In the genomic region with DNA sequence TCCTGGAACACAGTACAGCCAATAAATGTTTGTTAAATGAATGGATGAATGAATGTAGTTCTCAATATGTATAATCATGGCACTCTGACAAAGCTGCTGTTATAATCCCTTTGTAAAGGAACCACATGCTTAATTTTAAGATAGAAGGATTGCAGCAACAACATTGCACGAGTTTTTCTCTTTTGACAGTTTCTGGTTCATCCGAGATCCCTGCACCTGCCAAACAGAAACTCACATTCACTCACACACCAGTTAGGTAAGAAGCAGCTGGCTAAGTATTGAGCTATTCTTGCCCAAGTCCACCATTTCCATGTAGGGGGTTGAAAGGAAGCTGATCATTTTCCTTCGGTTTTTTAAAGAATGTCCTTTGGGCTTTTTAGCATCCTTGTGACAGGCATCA, we compare ENCODE assay signal across 17 cellular contexts.
DNase-seq lines count a peak whose midpoint lies in the region; ATAC-seq and TF ChIP-seq lines count a peak whose summit lies in the region.
"Had no signal": no experiment of that assay in that cellular context is flagged by ENCODE, and none has a peak within 500 bp of the region (broad histone marks: within the 10 kb centered on the region; RNA-seq: fewer than 3 reads in every experiment).

No MANE protein-coding gene starts in this region.

- DNase-seq in caudate nucleus (lab: John Stamatoyannopoulos, UW) (no peak), omental fat pad (ENCODE audit: low spot score) (no peak), tibial artery (no peak), WERI-Rb-1 (no peak), type B pancreatic cell (ENCODE audit: extremely low spot score, unreplicated experiment) (no peak), NCI-H524 treated with DMSO at 0.1 percent for 48 hours (lab: John Stamatoyannopoulos, UW) (no peak)
- DNase-seq: activated CD4-positive, CD25-positive, alpha-beta regulatory T cell; activated CD8-positive, alpha-beta T cell treated with anti-CD3 and anti-CD28 coated beads, Interleukin-2, amount 10 ng/mL, durations not matched to agents 7 days and 5 days; activated T-cell treated with anti-CD3 and anti-CD28 coated beads, Interleukin-2, amount 50 U/mL, for 48 hours; HCEC 1CT; MG63; naive thymus-derived CD8-positive, alpha-beta T cell; NCI-H1694 treated with DMSO at 0.1 percent for 48 hours; NCI-H446 had no signal

- H3K9me3 ChIP-seq in tibial artery: no peaks in the 10 kb centered on the region
- H3K9me3 ChIP-seq in WERI-Rb-1 (ENCODE audit: severe bottlenecking): no peaks in the 10 kb centered on the region
- H3K9me3 ChIP-seq: MG63 had no signal

- no peaks in the 10 kb centered on the region for H3K36me3 Mint-ChIP-seq in type B pancreatic cell
- H3K36me3 Mint-ChIP-seq: activated naive CD4-positive, alpha-beta T cell treated with anti-CD3 and anti-CD28 coated beads, Interleukin-2, amount 50 U/mL, for 24 hours; naive thymus-derived CD8-positive, alpha-beta T cell had no signal

- H3K27me3 ChIP-seq in tibial artery (no peaks in the 10 kb centered on the region), WERI-Rb-1 (ENCODE audit: insufficient read depth, low read depth, severe bottlenecking) (no peaks in the 10 kb centered on the region)
- H3K27me3 ChIP-seq: MG63 had no signal

- H3K27ac ChIP-seq in VCaP (peak overlapping the region; percentile 30; the same call in 1 of the 2 replicates), caudate nucleus (ENCODE audit: low read depth, low read length) (peak overlapping the region; percentile 19), tibial artery (peak overlapping the region; percentile 75 to 81), WERI-Rb-1 (no peak overlapping the region)

- H3K27me3 Mint-ChIP-seq in type B pancreatic cell: no peaks in the 10 kb centered on the region

- TF ChIP-seq CTCF in VCaP (conservative IDR thresholded peaks at IDR 0.05) (no peak), omental fat pad (IDR thresholded peaks at IDR 0.05) (no peak), tibial artery (IDR thresholded peaks at IDR 0.05) (no peak), WERI-Rb-1 (IDR thresholded peaks at IDR 0.05; ENCODE audit: low read depth, low read length) (no peak), type B pancreatic cell (conservative IDR thresholded peaks at IDR 0.05) (no peak)

- H3K4me1 ChIP-seq in tibial artery: peaks cover 0 to 42% (median 27%) of the 10 kb centered on the region in 4 donors

- intact Hi-C loops in tibial artery (cut with DNase I; ENCODE audit: low total_unique reads): no loop called here

- no peaks in the 10 kb centered on the region for H3K9me3 Mint-ChIP-seq in type B pancreatic cell
- H3K9me3 Mint-ChIP-seq: activated naive CD4-positive, alpha-beta T cell treated with anti-CD3 and anti-CD28 coated beads, Interleukin-2, amount 50 U/mL, for 24 hours; naive thymus-derived CD8-positive, alpha-beta T cell had no signal

- no peaks in the 10 kb centered on the region for H3K4me1 Mint-ChIP-seq in type B pancreatic cell (ENCODE audit: unreplicated experiment)
- H3K4me1 Mint-ChIP-seq: activated naive CD4-positive, alpha-beta T cell treated with anti-CD3 and anti-CD28 coated beads, Interleukin-2, amount 50 U/mL, for 24 hours; B cell; naive thymus-derived CD8-positive, alpha-beta T cell had no signal

- no peak overlapping the region for H3K27ac Mint-ChIP-seq in type B pancreatic cell
- H3K27ac Mint-ChIP-seq: activated CD8-positive, alpha-beta T cell treated with anti-CD3 and anti-CD28 coated beads, Interleukin-2, amount 10 ng/mL, durations not matched to agents 7 days and 5 days; activated naive CD4-positive, alpha-beta T cell treated with anti-CD3 and anti-CD28 coated beads, Interleukin-2, amount 50 U/mL, for 24 hours; B cell; naive thymus-derived CD8-positive, alpha-beta T cell had no signal

- no peak overlapping the region for H3K4me3 Mint-ChIP-seq in type B pancreatic cell
- H3K4me3 Mint-ChIP-seq: activated CD8-positive, alpha-beta T cell treated with anti-CD3 and anti-CD28 coated beads, Interleukin-2, amount 10 ng/mL, durations not matched to agents 7 days and 5 days; activated naive CD4-positive, alpha-beta T cell treated with anti-CD3 and anti-CD28 coated beads, Interleukin-2, amount 50 U/mL, for 24 hours; B cell; naive thymus-derived CD8-positive, alpha-beta T cell had no signal

- no peaks in the 10 kb centered on the region for H3K36me3 ChIP-seq in tibial artery
- H3K36me3 ChIP-seq in WERI-Rb-1: no peaks in the 10 kb centered on the region
- H3K36me3 ChIP-seq: MG63 had no signal

- ATAC-seq in omental fat pad (ENCODE audit: low FRiP score): peak; percentile 39
- ATAC-seq: activated CD8-positive, alpha-beta T cell treated with anti-CD3 and anti-CD28 coated beads, Interleukin-2, amount 10 ng/mL, durations not matched to agents 7 days and 5 days; naive thymus-derived CD8-positive, alpha-beta T cell had no signal

- H3K4me3 ChIP-seq in tibial artery (no peak overlapping the region), WERI-Rb-1 (ENCODE audit: low read depth, low read length) (no peak overlapping the region)
- H3K4me3 ChIP-seq: MG63 had no signal
